Comparison of ENCODE assay signal across 19 cellular contexts in genomic region chr14:65423986-65424385, GRCh38. TPM values are rescaled to one million over a fixed set of nuclear protein-coding genes. Genes with fewer than 3 reads are reported as not detected.
DNase-seq lines count a peak whose midpoint lies in the region; ATAC-seq and TF ChIP-seq lines count a peak whose summit lies in the region.
"Had no signal": no experiment of that assay in that cellular context is flagged by ENCODE, and none has a peak within 500 bp of the region (broad histone marks: within the 10 kb centered on the region; RNA-seq: fewer than 3 reads in every experiment).

No MANE protein-coding gene starts in this region.

- H3K4me1 Mint-ChIP-seq in natural killer cell treated with Interleukin-12 subunit alpha and Interleukin-12 subunit beta and Interleukin-15 and Interleukin-18, amount 100 ng/mL, for 72 hours (ENCODE audit: low read depth in 2 of 2) = peaks cover 10 to 30% of the 10 kb centered on the region in 2 donors
- peaks cover 4 to 10% of the 10 kb centered on the region in 2 donors for H3K4me1 Mint-ChIP-seq in natural killer cell
- H3K4me1 Mint-ChIP-seq in T-helper 17 cell = peaks cover 20% of the 10 kb centered on the region
- H3K4me1 Mint-ChIP-seq in activated naive CD4-positive, alpha-beta T cell treated with anti-CD3 and anti-CD28 coated beads, Interleukin-2, amount 10 ng/mL, durations not matched to agents 7 days and 5 days = peaks cover 20% of the 10 kb centered on the region
- H3K4me1 Mint-ChIP-seq in activated naive CD8-positive, alpha-beta T cell treated with anti-CD3 and anti-CD28 coated beads for 36 hours = peaks cover 47% of the 10 kb centered on the region

- no peaks in the 10 kb centered on the region for H3K27me3 Mint-ChIP-seq in natural killer cell treated with Interleukin-12 subunit alpha and Interleukin-12 subunit beta and Interleukin-15 and Interleukin-18, amount 100 ng/mL, for 72 hours
- H3K27me3 Mint-ChIP-seq in natural killer cell (ENCODE audit: low read depth in 2 of 2) = no peaks in the 10 kb centered on the region
- no peaks in the 10 kb centered on the region for H3K27me3 Mint-ChIP-seq in T-helper 17 cell
- H3K27me3 Mint-ChIP-seq in activated naive CD4-positive, alpha-beta T cell treated with anti-CD3 and anti-CD28 coated beads, Interleukin-2, amount 10 ng/mL, durations not matched to agents 7 days and 5 days = no peaks in the 10 kb centered on the region
- H3K27me3 Mint-ChIP-seq in activated naive CD8-positive, alpha-beta T cell treated with anti-CD3 and anti-CD28 coated beads for 36 hours = no peaks in the 10 kb centered on the region
- H3K27me3 Mint-ChIP-seq: activated CD4-positive, alpha-beta T cell treated with anti-CD3 and anti-CD28 coated beads, Interleukin-2, amount 10 ng/mL, durations not matched to agents 7 days and 5 days; central memory CD8-positive, alpha-beta T cell had no signal

- intact Hi-C loops in natural killer cell (cut with micrococcal nuclease) = no loop called here

- no peak for ATAC-seq in natural killer cell treated with Interleukin-12 subunit alpha and Interleukin-12 subunit beta and Interleukin-15 and Interleukin-18, amount 100 ng/mL, for 72 hours
- no peak for ATAC-seq in natural killer cell
- no peak for ATAC-seq in T-helper 17 cell
- ATAC-seq: activated naive CD4-positive, alpha-beta T cell treated with anti-CD3 and anti-CD28 coated beads, Interleukin-2, amount 50 U/mL, for 72 hours; lower lobe of right lung; SK-N-SH treated with all-trans-retinoic acid at 6 μM for 48 hours; stimulated activated naive CD8-positive, alpha-beta T cell treated with anti-CD3 and anti-CD28 coated beads, Interleukin-15, Interleukin-2, amounts not matched to agents 100 U/mL and 50 U/mL, for 24 hours had no signal

- TF ChIP-seq CTCF in natural killer cell (IDR thresholded peaks at IDR 0.05) = no peak

- peak overlapping the region; percentile 75 for H3K4me3 Mint-ChIP-seq in natural killer cell treated with Interleukin-12 subunit alpha and Interleukin-12 subunit beta and Interleukin-15 and Interleukin-18, amount 100 ng/mL, for 72 hours
- H3K4me3 Mint-ChIP-seq in natural killer cell (no peak overlapping the region), T-helper 17 cell (peak overlapping the region; percentile 53)
- no peak overlapping the region for H3K4me3 Mint-ChIP-seq in activated naive CD4-positive, alpha-beta T cell treated with anti-CD3 and anti-CD28 coated beads, Interleukin-2, amount 10 ng/mL, durations not matched to agents 7 days and 5 days
- H3K4me3 Mint-ChIP-seq in activated naive CD8-positive, alpha-beta T cell treated with anti-CD3 and anti-CD28 coated beads for 36 hours = no peak overlapping the region
- H3K4me3 Mint-ChIP-seq: activated CD4-positive, alpha-beta T cell treated with anti-CD3 and anti-CD28 coated beads, Interleukin-2, amount 10 ng/mL, durations not matched to agents 7 days and 5 days; CD14-positive monocyte; central memory CD8-positive, alpha-beta T cell had no signal

- H3K9me3 ChIP-seq in T-helper 17 cell (ENCODE audit: control insufficient read depth, low read length, poor library complexity, severe bottlenecking) = no peaks in the 10 kb centered on the region
- H3K9me3 ChIP-seq: HAP-1, lower lobe of right lung, sigmoid colon, thoracic aorta had no signal

- DNase-seq in natural killer cell treated with Interleukin-12 subunit alpha and Interleukin-12 subunit beta and Interleukin-15 and Interleukin-18, amount 100 ng/mL, for 72 hours (ENCODE audit: low spot score) = no peak
- DNase-seq in natural killer cell = no peak
- peak; percentile 96 for DNase-seq in NCI-H187 treated with DMSO at 0.1 percent for 48 hours (lab: John Stamatoyannopoulos, UW)
- no peak for DNase-seq in T-helper 17 cell
- no peak for DNase-seq in activated naive CD4-positive, alpha-beta T cell treated with anti-CD3 and anti-CD28 coated beads, Interleukin-2, amount 10 ng/mL, durations not matched to agents 7 days and 5 days
- DNase-seq in activated naive CD8-positive, alpha-beta T cell treated with anti-CD3 and anti-CD28 coated beads for 36 hours = no peak
- no peak for DNase-seq in retina
- DNase-seq: activated CD4-positive, alpha-beta T cell treated with anti-CD3 and anti-CD28 coated beads, Interleukin-2, amount 10 ng/mL, durations not matched to agents 7 days and 5 days; lower lobe of right lung; NCI-H524 treated with DMSO at 0.1 percent for 48 hours; sigmoid colon; stimulated activated naive CD8-positive, alpha-beta T cell treated with anti-CD3 and anti-CD28 coated beads, Interleukin-15, Interleukin-2, amounts not matched to agents 100 U/mL and 50 U/mL, for 24 hours; WERI-Rb-1 had no signal

- peak overlapping the region in 1 of 2 donors; percentile 66 for H3K27ac Mint-ChIP-seq in natural killer cell treated with Interleukin-12 subunit alpha and Interleukin-12 subunit beta and Interleukin-15 and Interleukin-18, amount 100 ng/mL, for 72 hours
- no peak overlapping the region for H3K27ac Mint-ChIP-seq in natural killer cell
- H3K27ac Mint-ChIP-seq in T-helper 17 cell = no peak overlapping the region
- no peak overlapping the region for H3K27ac Mint-ChIP-seq in activated naive CD4-positive, alpha-beta T cell treated with anti-CD3 and anti-CD28 coated beads, Interleukin-2, amount 10 ng/mL, durations not matched to agents 7 days and 5 days
- H3K27ac Mint-ChIP-seq in activated naive CD8-positive, alpha-beta T cell treated with anti-CD3 and anti-CD28 coated beads for 36 hours = no peak overlapping the region
- H3K27ac Mint-ChIP-seq: activated CD4-positive, alpha-beta T cell treated with anti-CD3 and anti-CD28 coated beads, Interleukin-2, amount 10 ng/mL, durations not matched to agents 7 days and 5 days; CD14-positive monocyte had no signal

- peaks cover 5% of the 10 kb centered on the region for H3K36me3 Mint-ChIP-seq in natural killer cell treated with Interleukin-12 subunit alpha and Interleukin-12 subunit beta and Interleukin-15 and Interleukin-18, amount 100 ng/mL, for 72 hours
- H3K36me3 Mint-ChIP-seq in natural killer cell = no peaks in the 10 kb centered on the region
- no peaks in the 10 kb centered on the region for H3K36me3 Mint-ChIP-seq in T-helper 17 cell (ENCODE audit: low read depth)
- H3K36me3 Mint-ChIP-seq in activated naive CD4-positive, alpha-beta T cell treated with anti-CD3 and anti-CD28 coated beads, Interleukin-2, amount 10 ng/mL, durations not matched to agents 7 days and 5 days = peaks cover 32% of the 10 kb centered on the region
- H3K36me3 Mint-ChIP-seq in activated naive CD8-positive, alpha-beta T cell treated with anti-CD3 and anti-CD28 coated beads for 36 hours = peaks cover 34% of the 10 kb centered on the region

- H3K9me3 Mint-ChIP-seq in natural killer cell treated with Interleukin-12 subunit alpha and Interleukin-12 subunit beta and Interleukin-15 and Interleukin-18, amount 100 ng/mL, for 72 hours = no peaks in the 10 kb centered on the region
- H3K9me3 Mint-ChIP-seq in natural killer cell = no peaks in the 10 kb centered on the region
- no peaks in the 10 kb centered on the region for H3K9me3 Mint-ChIP-seq in activated naive CD4-positive, alpha-beta T cell treated with anti-CD3 and anti-CD28 coated beads, Interleukin-2, amount 10 ng/mL, durations not matched to agents 7 days and 5 days
- peaks cover 1% of the 10 kb centered on the region for H3K9me3 Mint-ChIP-seq in activated naive CD8-positive, alpha-beta T cell treated with anti-CD3 and anti-CD28 coated beads for 36 hours
- H3K9me3 Mint-ChIP-seq: activated naive CD4-positive, alpha-beta T cell treated with anti-CD3 and anti-CD28 coated beads, Interleukin-2, amount 50 U/mL, for 72 hours; central memory CD8-positive, alpha-beta T cell had no signal

- CTCF ChIA-PET in activated naive CD4-positive, alpha-beta T cell treated with anti-CD3 and anti-CD28 coated beads, Interleukin-2, amount 10 ng/mL, durations not matched to agents 7 days and 5 days (lab: Charles Lee) = interaction anchor here (0.7 to 2.0 kb wide), 2 partner anchors 9 to 354 kb away, joined by 3 to 6 read pairs; no protein-coding TSS in a partner anchor

RNA-seq across cellular contexts. Expression of gene FUT8, which starts 11.5 kb away (rescaled TPM):
- total RNA-seq in natural killer cell treated with Interleukin-12 subunit alpha and Interleukin-12 subunit beta and Interleukin-15 and Interleukin-18, amount 100 ng/mL, for 72 hours = 100 to 1,000 TPM in 1 of 2 donors, 10 to 100 TPM in 1; 73.0 to 139 TPM
- total RNA-seq in natural killer cell (10 to 100 TPM; 20.7 to 29.2 (median 21.2) TPM), T-helper 17 cell (10 to 100 TPM; 45.5 to 51.3 TPM)
- 10 to 100 TPM; 58.6 to 65.6 TPM for total RNA-seq in activated naive CD8-positive, alpha-beta T cell treated with anti-CD3 and anti-CD28 coated beads for 36 hours

Comparison
In these comparisons a context has a peak if more than half of its experiments do, and no peak if none do; other contexts are left out.
1. H3K4me3 Mint-ChIP-seq: peak in natural killer cell treated with Interleukin-12 subunit alpha and Interleukin-12 subunit beta and Interleukin-15 and Interleukin-18, amount 100 ng/mL, for 72 hours (single experiment) and T-helper 17 cell (single experiment); none in natural killer cell (single experiment), activated naive CD4-positive, alpha-beta T cell treated with anti-CD3 and anti-CD28 coated beads, Interleukin-2, amount 10 ng/mL, durations not matched to agents 7 days and 5 days (single experiment) and activated naive CD8-positive, alpha-beta T cell treated with anti-CD3 and anti-CD28 coated beads for 36 hours (single experiment).